In the genomic region with DNA sequence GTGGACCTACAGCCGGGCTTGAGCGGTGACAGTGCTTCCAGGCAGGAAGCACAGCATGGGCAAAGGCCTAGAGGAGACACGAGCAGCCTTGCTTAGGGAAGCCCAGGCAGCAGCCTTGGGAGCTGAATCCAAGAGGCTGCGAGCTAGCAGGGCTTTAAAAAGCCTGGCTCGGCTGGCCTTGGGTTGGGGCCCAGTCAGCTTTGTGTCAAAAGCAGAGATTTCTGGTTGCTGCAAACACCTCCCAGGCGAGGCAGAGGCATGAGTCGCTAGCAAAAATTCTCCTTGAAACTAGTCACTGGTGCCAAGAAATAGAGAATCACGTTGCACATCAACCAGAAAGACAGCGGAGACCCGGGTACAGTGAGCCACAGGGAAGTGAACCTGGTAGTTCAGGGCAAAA, we compare ENCODE assay signal across 14 cellular contexts. TPM values are rescaled to one million over a fixed set of nuclear protein-coding genes. Genes with fewer than 3 reads are reported as not detected.
DNase-seq lines count a peak whose midpoint lies in the region; ATAC-seq and TF ChIP-seq lines count a peak whose summit lies in the region.
"Had no signal": no experiment of that assay in that cellular context is flagged by ENCODE, and none has a peak within 500 bp of the region (broad histone marks: within the 10 kb centered on the region; RNA-seq: fewer than 3 reads in every experiment).

No MANE protein-coding gene starts in this region.

- DNase-seq in HFF-Myc (ENCODE audit: extremely low read depth, low read depth): peak; percentile 38
- peak in 42 of 58 donors; percentile 4 to 63 (median 22) for DNase-seq in anterior cingulate cortex (lab: John Stamatoyannopoulos, UW)
- DNase-seq in islet precursor cell: peak; percentile 73
- DNase-seq in testis: peak; percentile 29
- DNase-seq in NCI-H524 treated with DMSO at 0.1 percent for 48 hours (lab: John Stamatoyannopoulos, UW): no peak
- no peak for DNase-seq in NCI-H2227 treated with DMSO at 0.1 percent for 48 hours (lab: John Stamatoyannopoulos, UW)
- DNase-seq: activated CD4-positive, alpha-beta memory T cell treated with anti-CD3 and anti-CD28 coated beads for 36 hours; activated naive CD4-positive, alpha-beta T cell treated with Interleukin-2 at 50 U/mL for 16 hours; DND-41; effector memory CD8-positive, alpha-beta T cell; NCI-H1694 treated with DMSO at 0.1 percent for 48 hours; stimulated activated naive CD4-positive, alpha-beta T cell treated with Interleukin-2 at 50 U/mL for 16 hours; T-helper 2 cell had no signal

- no peaks in the 10 kb centered on the region for H3K4me1 ChIP-seq in testis

- no peaks in the 10 kb centered on the region for H3K27me3 ChIP-seq in testis

- intact Hi-C loops in testis (cut with DNase I; ENCODE audit: low total_unique reads): no loop called here

- H3K36me3 ChIP-seq in testis (ENCODE audit: low read depth, missing control alignments): no peaks in the 10 kb centered on the region

- 45 to 56% methylated on average over 10 of the region's 10 CpGs for WGBS in testis, 2 donors

- no peak for TF ChIP-seq POLR2A in testis (IDR thresholded peaks at IDR 0.05)

- H3K27ac ChIP-seq in testis: no peak overlapping the region

- H3K4me3 ChIP-seq in HFF-Myc (replicated peaks; ENCODE audit: low read depth, low read length) (no peak overlapping the region), testis (no peak overlapping the region)

- no peaks in the 10 kb centered on the region for H3K9me3 ChIP-seq in testis

- no peak for TF ChIP-seq CTCF in HFF-Myc (IDR thresholded peaks at IDR 0.05; ENCODE audit: low read depth, low read length, missing control alignments)
- no peak for TF ChIP-seq CTCF in testis (IDR thresholded peaks at IDR 0.05)

- no peak for ATAC-seq in HG02610 (IDR thresholded peaks at IDR 0.05; ENCODE audit: unreplicated experiment)
- ATAC-seq: effector memory CD8-positive, alpha-beta T cell had no signal

RNA-seq across cellular contexts. Expression of a gene that starts 16.1 kb away (rescaled TPM):
- total RNA-seq in testis: 1 to 10 TPM in 1 of 2 donors, under 1 TPM in 1; 0.87 to 2.8 TPM
- polyA plus RNA-seq in testis (ENCODE audit: insufficient read depth, low read depth, low replicate concordance): 0.28 TPM
- total RNA-seq: activated CD4-positive, alpha-beta memory T cell treated with anti-CD3 and anti-CD28 coated beads for 36 hours had no signal

RNA-seq across cellular contexts. Expression of a gene that starts 27.9 kb away (rescaled TPM):
- under 1 TPM in 1 of 2 donors, not detected in 1; 0.50 TPM for total RNA-seq in testis
- not detected for polyA plus RNA-seq in testis (ENCODE audit: insufficient read depth, low read depth, low replicate concordance)
- total RNA-seq: activated CD4-positive, alpha-beta memory T cell treated with anti-CD3 and anti-CD28 coated beads for 36 hours had no signal

Comparison
In these comparisons a context has a peak if more than half of its experiments do, and no peak if none do; other contexts are left out.
1. DNase-seq: peak in HFF-Myc (single experiment), anterior cingulate cortex (42 of 58), islet precursor cell (single experiment) and testis (single experiment); none in NCI-H524 treated with DMSO at 0.1 percent for 48 hours (single experiment) and NCI-H2227 treated with DMSO at 0.1 percent for 48 hours (single experiment).